In genomic region chr2:213766062-213766461, GRCh38 we compare ENCODE assay signal across 14 cellular contexts.
A peak's percentile ranks its signal among the peaks of the same experiment; 100 is the strongest.
DNase-seq lines count a peak whose midpoint lies in the region; ATAC-seq lines count a peak whose summit lies in the region.
"Had no signal": no experiment of that assay in that cellular context is flagged by ENCODE, and none has a peak within 500 bp of the region (broad histone marks: within the 10 kb centered on the region; RNA-seq: fewer than 3 reads in every experiment).

No MANE protein-coding gene starts in this region.

- no peak overlapping the region for H3K18ac ChIP-seq in trophoblast cell (ENCODE audit: low read length)

- no peak overlapping the region for H2BK120ac ChIP-seq in trophoblast cell (ENCODE audit: insufficient read depth, low read length, poor library complexity)

- no peaks in the 10 kb centered on the region for H3K79me2 ChIP-seq in trophoblast cell (ENCODE audit: control insufficient read depth, insufficient read depth, low read length, poor library complexity)

- no peak overlapping the region for H3K4me3 ChIP-seq in trophoblast cell (ENCODE audit: low read depth, low read length)

- H3K9ac ChIP-seq in trophoblast cell (ENCODE audit: low read length), result no peak overlapping the region

- peaks cover 0 to 8% of the 10 kb centered on the region in 2 experiments for H3K4me1 ChIP-seq in trophoblast cell (ENCODE audit: control insufficient read depth in 1 of 2, insufficient read depth in 2 of 2, low read length in 2 of 2)

- no peak overlapping the region for H4K91ac ChIP-seq in trophoblast cell (ENCODE audit: low read depth, low read length)

- intact Hi-C loops in sciatic nerve (cut with DNase I), result no loop called here

- H4K8ac ChIP-seq in trophoblast cell (ENCODE audit: low read depth, low read length), result no peak overlapping the region

- H3K4me2 ChIP-seq in trophoblast cell (ENCODE audit: low read length), result no peak overlapping the region

- no CpG with 5 or more reads among the region's 1 CpG for WGBS in trophoblast cell (ENCODE audit: extremely low coverage, insufficient coverage, insufficient read length)

- H3K23ac ChIP-seq in trophoblast cell (ENCODE audit: low read length), result no peak overlapping the region

- H3K9me3 ChIP-seq in trophoblast cell (ENCODE audit: insufficient read depth, low read depth, low read length), result no peaks in the 10 kb centered on the region

- H3K14ac ChIP-seq in trophoblast cell (ENCODE audit: low read length), result no peak overlapping the region

- H3K4ac ChIP-seq in trophoblast cell (ENCODE audit: low read depth, low read length), result no peak overlapping the region

- no peak overlapping the region for H2AK5ac ChIP-seq in trophoblast cell (ENCODE audit: low read length)

- no peak overlapping the region for H4K12ac ChIP-seq in trophoblast cell (ENCODE audit: low read depth, low read length)

- no peak overlapping the region for H2BK5ac ChIP-seq in trophoblast cell (ENCODE audit: low read depth, low read length, poor library complexity)

- H3K27me3 ChIP-seq in trophoblast cell (ENCODE audit: insufficient read depth, low read length), result no peaks in the 10 kb centered on the region

- H3K36me3 ChIP-seq in trophoblast cell (ENCODE audit: control insufficient read depth in 1 of 2, insufficient read depth in 2 of 2, low read length in 2 of 2), result no peaks in the 10 kb centered on the region

- ATAC-seq in activated CD4-positive, CD25-positive, alpha-beta regulatory T cell treated with anti-CD3 and anti-CD28 coated beads, Interleukin-2, amount 50 U/mL, for 24 hours, result peak; percentile 6 to 13
- ATAC-seq in GM21825 (IDR thresholded peaks at IDR 0.05; ENCODE audit: unreplicated experiment) (peak; percentile 45), HG03175 (IDR thresholded peaks at IDR 0.05; ENCODE audit: unreplicated experiment) (peak; percentile 44), sciatic nerve (no peak)
- ATAC-seq: HCT116 had no signal

- DNase-seq in activated CD4-positive, CD25-positive, alpha-beta regulatory T cell (lab: John Stamatoyannopoulos, UW), result no peak
- DNase-seq in trophoblast cell (no peak), DMS79 (lab: John Stamatoyannopoulos, UW) (no peak), sciatic nerve (ENCODE audit: low spot score) (no peak)
- no peak for DNase-seq in effector CD8-positive, alpha-beta T cell (lab: John Stamatoyannopoulos, UW)
- DNase-seq: central memory CD4-positive, alpha-beta T cell; NCI-H1105; nucleus accumbens; stimulated activated CD4-positive, alpha-beta T cell treated with anti-CD3 and anti-CD28 coated beads, Interleukin-2, amount 100 ng/mL, for 48 hours had no signal

- H3K79me1 ChIP-seq in trophoblast cell (ENCODE audit: low read length), result peaks cover 2% of the 10 kb centered on the region

- H2BK12ac ChIP-seq in trophoblast cell (ENCODE audit: low read length), result no peak overlapping the region

- peak overlapping the region; percentile 7 for H3K27ac ChIP-seq in trophoblast cell (ENCODE audit: low read depth, low read length)
- H3K27ac ChIP-seq: 22Rv1 had no signal

- H2AFZ ChIP-seq in trophoblast cell (ENCODE audit: insufficient read depth, low read length, poor library complexity), result no peak overlapping the region
